ENCODE assay signal across 10 cellular contexts in the genomic region with DNA sequence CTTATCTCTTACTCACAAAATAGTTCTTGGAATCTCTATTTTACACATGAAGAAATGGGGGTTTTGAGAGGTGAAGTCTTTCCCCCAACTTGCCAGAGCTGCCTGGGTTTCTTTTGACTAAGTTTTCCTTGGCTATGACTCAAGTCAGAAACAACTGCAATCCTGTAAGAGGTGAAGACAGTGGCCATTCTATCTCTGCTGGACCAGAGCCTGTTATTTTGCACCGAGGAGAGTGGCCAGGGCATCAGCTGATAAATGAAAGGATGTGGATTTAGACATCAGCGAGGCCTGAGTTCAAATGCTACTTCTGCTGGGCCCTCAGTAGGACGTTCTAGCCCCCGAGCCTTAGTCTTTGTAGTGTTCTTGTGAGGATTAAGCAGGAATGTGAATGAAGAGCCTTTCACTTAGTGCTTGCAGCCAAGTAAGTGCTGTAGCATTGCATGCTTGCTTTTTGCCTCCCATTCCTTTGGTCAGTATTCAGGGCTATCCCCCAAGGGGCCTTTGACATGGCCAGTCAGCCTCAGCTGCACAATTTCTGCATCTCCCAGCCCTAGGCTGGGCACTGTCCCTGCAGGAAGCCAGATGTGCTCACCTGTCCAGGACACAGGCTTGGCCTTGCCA. TPM values are rescaled to one million over a fixed set of nuclear protein-coding genes. Genes with fewer than 3 reads are reported as not detected.
DNase-seq lines count a peak whose midpoint lies in the region; ATAC-seq and TF ChIP-seq lines count a peak whose summit lies in the region.
"Had no signal": no experiment of that assay in that cellular context is flagged by ENCODE, and none has a peak within 500 bp of the region (broad histone marks: within the 10 kb centered on the region; RNA-seq: fewer than 3 reads in every experiment).

No MANE protein-coding gene starts in this region.

- no peaks in the 10 kb centered on the region for H3K9me3 ChIP-seq in BLaER1 treated with 17β-estradiol and CSF1 and Interleukin-3, amounts not matched to agents 10 nM and 100 nM (replicated peaks in 1 of 11)
- no peaks in the 10 kb centered on the region for H3K9me3 ChIP-seq in Loucy (ENCODE audit: insufficient read depth, low read depth, low read length)
- no peaks in the 10 kb centered on the region for H3K9me3 ChIP-seq in colonic mucosa
- H3K9me3 ChIP-seq: mucosa of descending colon had no signal

- POLR2A ChIA-PET in HEK293T (lab: Yijun Ruan, JAX) = no interaction called here

- peaks cover 23% of the 10 kb centered on the region for H3K79me2 ChIP-seq in Loucy (ENCODE audit: insufficient read depth, low read length)

- peak overlapping the region in 7 of 11 experiments; percentile 72 to 79 (median 76); a peak in 12 of 22 replicates for H3K9ac ChIP-seq in BLaER1 treated with 17β-estradiol and CSF1 and Interleukin-3, amounts not matched to agents 10 nM and 100 nM
- peak overlapping the region; percentile 73 for H3K9ac ChIP-seq in Loucy (ENCODE audit: low read depth, low read length, poor library complexity, severe bottlenecking)
- H3K9ac ChIP-seq in colonic mucosa (ENCODE audit: low read depth in 2 of 2, low read length in 2 of 2) = no peak overlapping the region

- H3K27me3 ChIP-seq in BLaER1 treated with 17β-estradiol and CSF1 and Interleukin-3, amounts not matched to agents 10 nM and 100 nM = no peaks in the 10 kb centered on the region
- no peaks in the 10 kb centered on the region for H3K27me3 ChIP-seq in Loucy (ENCODE audit: insufficient read depth, low read length, poor library complexity, severe bottlenecking)
- H3K27me3 ChIP-seq in colonic mucosa = no peaks in the 10 kb centered on the region

- TF ChIP-seq CTCF in Loucy (conservative IDR thresholded peaks at IDR 0.05; ENCODE audit: low read length) = no peak
- TF ChIP-seq CTCF in colonic mucosa (IDR thresholded peaks at IDR 0.05) = no peak
- no peak for TF ChIP-seq CTCF in nephron (IDR thresholded peaks at IDR 0.05; ENCODE audit: unreplicated experiment in 3 of 3)
- no peak for TF ChIP-seq CTCF in glutamatergic neuron (IDR thresholded peaks at IDR 0.05; ENCODE audit: partially characterized antibody, unreplicated experiment)

- H3K27ac Mint-ChIP-seq in nephron = peak overlapping the region; percentile 42 to 63 (median 56)
- no peak overlapping the region for H3K27ac Mint-ChIP-seq in glutamatergic neuron (ENCODE audit: unreplicated experiment)

- ATAC-seq in GM18870 (IDR thresholded peaks at IDR 0.05; ENCODE audit: unreplicated experiment) = no peak

- DNase-seq in colonic mucosa = no peak
- DNase-seq in glutamatergic neuron = no peak
- no peak for DNase-seq in stimulated activated CD4-positive, alpha-beta T cell treated with anti-CD3 and anti-CD28 coated beads, Interleukin-4, amount 100 ng/mL, for 24 hours
- DNase-seq in HEK293T (ENCODE audit: extremely low spot score) = no peak
- DNase-seq: DMS79 treated with DMSO at 0.1 percent for 48 hours, mucosa of descending colon had no signal

- H3K9me2 ChIP-seq in Loucy (replicated peaks; ENCODE audit: low read depth, low read length) = no peaks in the 10 kb centered on the region

- H3K4me2 ChIP-seq in BLaER1 treated with 17β-estradiol and CSF1 and Interleukin-3, amounts not matched to agents 10 nM and 100 nM = peak overlapping the region; percentile 83 to 96 (median 92)
- peak overlapping the region; percentile 78 for H3K4me2 ChIP-seq in Loucy (ENCODE audit: low read depth, low read length, poor library complexity, severe bottlenecking)

- H3K4me3 Mint-ChIP-seq in nephron (no peak overlapping the region), glutamatergic neuron (ENCODE audit: unreplicated experiment) (no peak overlapping the region)

- H3K4me3 ChIP-seq in BLaER1 treated with 17β-estradiol and CSF1 and Interleukin-3, amounts not matched to agents 10 nM and 100 nM = peak overlapping the region in 2 of 10 experiments; percentile 29 to 49; a peak in 3 of 20 replicates
- peak overlapping the region; percentile 34 for H3K4me3 ChIP-seq in Loucy (ENCODE audit: low read length, poor library complexity, severe bottlenecking)
- H3K4me3 ChIP-seq in colonic mucosa = no peak overlapping the region
- H3K4me3 ChIP-seq: mucosa of descending colon had no signal

- H3K36me3 Mint-ChIP-seq in nephron (ENCODE audit: low read depth) (no peaks in the 10 kb centered on the region), glutamatergic neuron (ENCODE audit: unreplicated experiment) (no peaks in the 10 kb centered on the region)

- H2AFZ ChIP-seq in Loucy (ENCODE audit: low read length) = no peak overlapping the region

- H4K20me1 ChIP-seq in BLaER1 treated with 17β-estradiol and CSF1 and Interleukin-3, amounts not matched to agents 10 nM and 100 nM = no peaks in the 10 kb centered on the region
- H4K20me1 ChIP-seq in Loucy (ENCODE audit: insufficient read depth, low read length, poor library complexity, severe bottlenecking) = no peaks in the 10 kb centered on the region

- H3K4me1 Mint-ChIP-seq in nephron = peaks cover 13% of the 10 kb centered on the region
- H3K4me1 Mint-ChIP-seq in glutamatergic neuron (ENCODE audit: low read depth, unreplicated experiment) = no peaks in the 10 kb centered on the region

- CTCF ChIA-PET in HEK293T (lab: Yijun Ruan, JAX) = no interaction called here

- intact Hi-C loops in colonic mucosa (cut with DNase I) = no loop called here

- H3K27me3 Mint-ChIP-seq in nephron (ENCODE audit: low read depth) (peaks cover 4% of the 10 kb centered on the region), glutamatergic neuron (ENCODE audit: unreplicated experiment) (peaks cover 4% of the 10 kb centered on the region)

- no peaks in the 10 kb centered on the region for H3K36me3 ChIP-seq in BLaER1 treated with 17β-estradiol and CSF1 and Interleukin-3, amounts not matched to agents 10 nM and 100 nM
- H3K36me3 ChIP-seq in Loucy (ENCODE audit: insufficient read depth, low read length) (no peaks in the 10 kb centered on the region), colonic mucosa (no peaks in the 10 kb centered on the region)

- H3K9me3 Mint-ChIP-seq in nephron (no peaks in the 10 kb centered on the region), glutamatergic neuron (ENCODE audit: unreplicated experiment) (peaks cover 2% of the 10 kb centered on the region)

- H3K27ac ChIP-seq in BLaER1 treated with 17β-estradiol and CSF1 and Interleukin-3, amounts not matched to agents 10 nM and 100 nM = peak overlapping the region in 10 of 11 experiments; percentile 67 to 93 (median 88); a peak in 19 of 22 replicates
- H3K27ac ChIP-seq in colonic mucosa = peak overlapping the region; percentile 57

- H3K4me1 ChIP-seq in BLaER1 treated with 17β-estradiol and CSF1 and Interleukin-3, amounts not matched to agents 10 nM and 100 nM = peaks cover 43 to 55% (median 50%) of the 10 kb centered on the region in 10 experiments
- peaks cover 75% of the 10 kb centered on the region for H3K4me1 ChIP-seq in Loucy (ENCODE audit: insufficient read depth, low read length, poor library complexity, severe bottlenecking)
- peaks cover 17% of the 10 kb centered on the region for H3K4me1 ChIP-seq in colonic mucosa

- peaks cover 33% of the 10 kb centered on the region for H3F3A ChIP-seq in Loucy (ENCODE audit: low read depth)

TF ChIP-seq in HEK293T, 16 proteins besides CTCF, POLR2A, EP300 and RAD21:
- no peak for TF ChIP-seq ZNF384 (IDR thresholded peaks at IDR 0.05)
TF ChIP-seq in HEK293T: peak in this region for 0.

RNA-seq across cellular contexts. Expression of gene SOX13, which starts 30.3 kb away (rescaled TPM):
- total RNA-seq in colonic mucosa = 10 to 100 TPM; 34.9 to 35.1 TPM
- total RNA-seq in glutamatergic neuron (ENCODE audit: unreplicated experiment) = 2.2 TPM

RNA-seq across cellular contexts. Expression of gene ETNK2, which starts 48.6 kb away (rescaled TPM):
- total RNA-seq in colonic mucosa = 1 to 10 TPM in 1 of 2 donors, under 1 TPM in 1; 0.40 to 1.2 TPM
- 5.0 TPM for total RNA-seq in glutamatergic neuron (ENCODE audit: unreplicated experiment)

Comparison
In these comparisons a context has a peak if more than half of its experiments do, and no peak if none do; other contexts are left out.
1. H3K9ac ChIP-seq: peak in BLaER1 treated with 17β-estradiol and CSF1 and Interleukin-3, amounts not matched to agents 10 nM and 100 nM (7 of 11) and Loucy (single experiment); none in colonic mucosa (0 of 2).
2. RNA of gene SOX13, which starts 30.3 kb away (total RNA-seq): 34.9 to 35.1 TPM in colonic mucosa; 2.2 TPM in glutamatergic neuron (single experiment); every median in the first group is over 10 times any median in the second.